1 cellular context compared by ENCODE assay signal in genomic region chr22:40717657-40718056, GRCh38. TPM values are rescaled to one million over a fixed set of nuclear protein-coding genes. Genes with fewer than 3 reads are reported as not detected.
"Had no signal": no experiment of that assay in that cellular context is flagged by ENCODE, and none has a peak within 500 bp of the region (broad histone marks: within the 10 kb centered on the region; RNA-seq: fewer than 3 reads in every experiment).

No MANE protein-coding gene starts in this region.

RNA-seq across cellular contexts. Expression of gene MCHR1, which starts 38.4 kb away (rescaled TPM):
- total RNA-seq: GM12878 had no signal
- polyA plus RNA-seq: GM12878 had no signal
